8 cellular contexts compared by ENCODE assay signal in genomic region chr2:184599054-184599874, GRCh38. TPM values are rescaled to one million over a fixed set of nuclear protein-coding genes. Genes with fewer than 3 reads are reported as not detected.
A peak's percentile ranks its signal among the peaks of the same experiment; 100 is the strongest.
DNase-seq lines count a peak whose midpoint lies in the region; ATAC-seq, FAIRE-seq and TF ChIP-seq lines count a peak whose summit lies in the region.

No MANE protein-coding gene starts in this region.

- no peaks in the 10 kb centered on the region for H3K9me3 ChIP-seq in SK-N-MC (ENCODE audit: low read depth, low read length)
- no peaks in the 10 kb centered on the region for H3K9me3 ChIP-seq in esophagus squamous epithelium
- H3K9me3 ChIP-seq in ovary, result no peaks in the 10 kb centered on the region

- H3K4me1 ChIP-seq in esophagus squamous epithelium, result peaks cover 0 to 24% (median 8%) of the 10 kb centered on the region in 3 donors
- peaks cover 6% of the 10 kb centered on the region for H3K4me1 ChIP-seq in ovary (ENCODE audit: insufficient read depth)

- peak; percentile 89 for FAIRE-seq in H54 (lab: Jason Lieb, UNC)

- no peak for TF ChIP-seq EP300 in ovary (IDR thresholded peaks at IDR 0.05)

- no peaks in the 10 kb centered on the region for H3K36me3 ChIP-seq in SK-N-MC (ENCODE audit: insufficient read depth, low read length)
- no peaks in the 10 kb centered on the region for H3K36me3 ChIP-seq in esophagus squamous epithelium
- no peaks in the 10 kb centered on the region for H3K36me3 ChIP-seq in ovary

- 19 to 32% methylated on average over 7 of the region's 7 CpGs for WGBS in esophagus squamous epithelium, 2 donors
- 41 to 47% (median 43%) methylated on average over 7 of the region's 7 CpGs for WGBS in ovary, 3 donors

- ATAC-seq in GM18873 (IDR thresholded peaks at IDR 0.05; ENCODE audit: low FRiP score, unreplicated experiment), result no peak

- peak overlapping the region; percentile 91 for H3K4me3 ChIP-seq in SK-N-MC
- H3K4me3 ChIP-seq in esophagus squamous epithelium, result peak overlapping the region; percentile 37 to 75 (median 47)
- H3K4me3 ChIP-seq in ovary, result peak overlapping the region; percentile 42

- intact Hi-C loops in esophagus squamous epithelium (cut with DNase I) (no loop called here), ovary (cut with DNase I) (no loop called here), posterior vena cava (cut with DNase I) (no loop called here)

- H3K27me3 ChIP-seq in esophagus squamous epithelium (peaks cover 0 to 56% (median 3%) of the 10 kb centered on the region in 4 donors), ovary (no peaks in the 10 kb centered on the region)

- DNase-seq in CD1c-positive myeloid dendritic cell (ENCODE audit: extremely low spot score), result peak; percentile 74
- DNase-seq in H54 (ENCODE audit: insufficient read length, low spot score), result peak; percentile 24
- DNase-seq in SK-N-MC (ENCODE audit: low read depth, low spot score), result no peak
- DNase-seq in esophagus squamous epithelium (lab: John Stamatoyannopoulos, UW), result no peak
- DNase-seq in ovary, result no peak
- no peak for DNase-seq in NK-92 treated with Interleukin-12 subunit alpha and Interleukin-12 subunit beta, amount 100 ng/mL, for 24 hours (lab: John Stamatoyannopoulos, UW)
- DNase-seq in posterior vena cava (ENCODE audit: low spot score), result no peak

- no peak for TF ChIP-seq POLR2A in H54 (IDR thresholded peaks at IDR 0.05; ENCODE audit: low read depth, low read length)
- TF ChIP-seq POLR2A in esophagus squamous epithelium (IDR thresholded peaks at IDR 0.05), result no peak
- no peak for TF ChIP-seq POLR2A in ovary (IDR thresholded peaks at IDR 0.05)

- TF ChIP-seq CTCF in esophagus squamous epithelium (IDR thresholded peaks at IDR 0.05), result no peak
- TF ChIP-seq CTCF in ovary (IDR thresholded peaks at IDR 0.05), result no peak

- peak overlapping the region; percentile 65 for H3K9ac ChIP-seq in SK-N-MC (ENCODE audit: insufficient read length)

- H3K27ac ChIP-seq in SK-N-MC, result no peak overlapping the region
- H3K27ac ChIP-seq in esophagus squamous epithelium, result peak overlapping the region in 2 of 4 donors; percentile 12 to 69
- H3K27ac ChIP-seq in ovary, result no peak overlapping the region

RNA-seq across cellular contexts. Expression of gene ZNF804A, which starts 0.9 kb away (rescaled TPM):
- total RNA-seq in esophagus squamous epithelium (under 1 TPM in 1 of 4 donors, not detected in 3; 0.19 TPM), ovary (under 1 TPM in 4 of 7 donors, not detected in 3; 0.07 to 0.26 (median 0.18) TPM), posterior vena cava (1 to 10 TPM in 1 of 2 donors, under 1 TPM in 1; 0.76 to 1.2 TPM)
- polyA plus RNA-seq in ovary, result under 1 TPM; 0.07 to 0.28 TPM

Comparison
In these comparisons a context has a peak if more than half of its experiments do, and no peak if none do; other contexts are left out.
1. DNase-seq: peak in CD1c-positive myeloid dendritic cell (single experiment) and H54 (single experiment); none in SK-N-MC (single experiment), esophagus squamous epithelium (single experiment), ovary (0 of 5), NK-92 treated with Interleukin-12 subunit alpha and Interleukin-12 subunit beta, amount 100 ng/mL, for 24 hours (single experiment) and posterior vena cava (single experiment).
2. Peak in every context shown above with its lines, with median percentiles within 50 percentile points of each other: H3K4me3 ChIP-seq.